In genomic region chr2:240438810-240439697, GRCh38 we compare ENCODE assay signal across 12 cellular contexts. TPM values are rescaled to one million over a fixed set of nuclear protein-coding genes. Genes with fewer than 3 reads are reported as not detected.
DNase-seq lines count a peak whose midpoint lies in the region; ATAC-seq and TF ChIP-seq lines count a peak whose summit lies in the region.
"Had no signal": no experiment of that assay in that cellular context is flagged by ENCODE, and none has a peak within 500 bp of the region (broad histone marks: within the 10 kb centered on the region; RNA-seq: fewer than 3 reads in every experiment).

No MANE protein-coding gene starts in this region.

- in situ Hi-C loops in mammary epithelial cell (cut with MboI; ENCODE audit: low sequenced_read_pairs in 2 of 2) = loop anchor here (5.0 to 10.0 kb wide), 3 partner anchors 64 to 287 kb away; no protein-coding TSS in a partner anchor

- no peaks in the 10 kb centered on the region for H4K20me1 ChIP-seq in mammary epithelial cell (ENCODE audit: insufficient read depth, low read length)

- no peak for TF ChIP-seq POLR2A in breast epithelium (IDR thresholded peaks at IDR 0.05)
- no peak for TF ChIP-seq POLR2A in heart left ventricle (IDR thresholded peaks at IDR 0.05)
- no peak for TF ChIP-seq POLR2A in ovary (IDR thresholded peaks at IDR 0.05)

- no peak overlapping the region for H3K27ac Mint-ChIP-seq in stimulated activated naive B cell treated with anti-CD40 and anti-IgM and Interleukin-4, amounts not matched to agents 10 μg/mL and 1 μg/mL and 100 μg/mL, for 72 hours
- H3K27ac Mint-ChIP-seq: stimulated activated naive CD8-positive, alpha-beta T cell treated with anti-CD3 and anti-CD28 coated beads, Interleukin-15, Interleukin-2, amounts not matched to agents 100 ng/mL and 50 ng/mL, for 24 hours had no signal

- dilution Hi-C loops in mammary epithelial cell (cut with HindIII; ENCODE audit: low sequenced_read_pairs) = loop anchor here (10.0 kb wide), 1 partner anchor 204 kb away; no protein-coding TSS in a partner anchor

- peaks cover 12 to 29% of the 10 kb centered on the region in 2 donors for H3K4me1 Mint-ChIP-seq in stimulated activated naive B cell treated with anti-CD40 and anti-IgM and Interleukin-4, amounts not matched to agents 10 μg/mL and 1 μg/mL and 100 μg/mL, for 72 hours

- CTCF ChIA-PET in mammary epithelial cell (lab: Charles Lee; ENCODE audit: low non-redundant PET) = interaction anchor here (0.6 kb wide), 2 partner anchors 170 to 183 kb away, joined by 3 read pairs; no protein-coding TSS in a partner anchor

- peaks cover 90% of the 10 kb centered on the region for H3K79me2 ChIP-seq in mammary epithelial cell (ENCODE audit: insufficient read depth, low read length)

- no peak for TF ChIP-seq CTCF in mammary epithelial cell (conservative IDR thresholded peaks at IDR 0.05 in 1 of 2, IDR thresholded peaks at IDR 0.05 in 1 of 2; ENCODE audit: extremely low read depth in 1 of 2, insufficient read depth in 1 of 2, low read depth in 1 of 2, low read length in 2 of 2)
- no peak for TF ChIP-seq CTCF in breast epithelium (IDR thresholded peaks at IDR 0.05)
- TF ChIP-seq CTCF in heart left ventricle (IDR thresholded peaks at IDR 0.05) = no peak
- TF ChIP-seq CTCF in ovary (IDR thresholded peaks at IDR 0.05) = no peak

- H3K4me3 ChIP-seq in mammary epithelial cell (replicated peaks in 1 of 3; ENCODE audit: insufficient read depth in 1 of 3, low read depth in 2 of 3, low read length in 3 of 3) = peak overlapping the region; percentile 11 to 74 (median 71)
- peak overlapping the region in 1 of 3 donors; percentile 90 for H3K4me3 ChIP-seq in breast epithelium
- no peak overlapping the region for H3K4me3 ChIP-seq in heart left ventricle
- no peak overlapping the region for H3K4me3 ChIP-seq in ovary
- H3K4me3 ChIP-seq: K562 had no signal

- no peaks in the 10 kb centered on the region for H3K9me3 Mint-ChIP-seq in stimulated activated naive B cell treated with anti-CD40 and anti-IgM and Interleukin-4, amounts not matched to agents 10 μg/mL and 1 μg/mL and 100 μg/mL, for 72 hours
- H3K9me3 Mint-ChIP-seq: immature natural killer cell; stimulated activated naive CD8-positive, alpha-beta T cell treated with anti-CD3 and anti-CD28 coated beads, Interleukin-15, Interleukin-2, amounts not matched to agents 100 ng/mL and 50 ng/mL, for 24 hours had no signal

- peak overlapping the region; percentile 6 for H3K27ac ChIP-seq in mammary epithelial cell (ENCODE audit: insufficient read depth, low read depth, low read length)
- no peak overlapping the region for H3K27ac ChIP-seq in breast epithelium
- H3K27ac ChIP-seq in heart left ventricle = peak overlapping the region in 10 of 12 donors; percentile 16 to 97 (median 60)
- H3K27ac ChIP-seq in ovary = no peak overlapping the region

- no peak for TF ChIP-seq EP300 in ovary (IDR thresholded peaks at IDR 0.05)

- no TSS peak for BruUV-seq in mammary epithelial cell (replicated peaks; lab: Mats Ljungman, UMichigan)

- peaks cover 20 to 35% of the 10 kb centered on the region in 2 donors for H3K27me3 Mint-ChIP-seq in stimulated activated naive B cell treated with anti-CD40 and anti-IgM and Interleukin-4, amounts not matched to agents 10 μg/mL and 1 μg/mL and 100 μg/mL, for 72 hours

- intact Hi-C loops in mammary epithelial cell (cut with micrococcal nuclease) (loop anchor here (1.0 to 10.0 kb wide), 7 partner anchors 58 to 377 kb away; partner anchors contain the start of genes DUSP28 and RNPEPL1), breast epithelium (cut with DNase I; ENCODE audit: low total_unique reads) (loop anchor here (5.0 kb wide), 1 partner anchor 207 kb away; no protein-coding TSS in a partner anchor), heart left ventricle (cut with DNase I) (loop anchor here (1.0 to 10.0 kb wide), 9 partner anchors 64 to 290 kb away; no protein-coding TSS in a partner anchor), ovary (cut with DNase I) (loop anchor here (1.0 to 5.0 kb wide), 3 partner anchors 123 to 207 kb away; partner anchors contain the start of gene DUSP28 (in 1 of the 4))

- no peaks in the 10 kb centered on the region for H3K36me3 Mint-ChIP-seq in stimulated activated naive B cell treated with anti-CD40 and anti-IgM and Interleukin-4, amounts not matched to agents 10 μg/mL and 1 μg/mL and 100 μg/mL, for 72 hours
- H3K36me3 Mint-ChIP-seq: immature natural killer cell had no signal

- peak overlapping the region; percentile 34 for H3K9ac ChIP-seq in mammary epithelial cell (ENCODE audit: insufficient read depth, low read length)

- 31% methylated on average over 21 of the region's 25 CpGs for WGBS in mammary epithelial cell (ENCODE audit: low coverage, missing lambda C conversion rate)
- 68 to 78% (median 75%) methylated on average over 14 to 25 of the region's 25 CpGs for WGBS in heart left ventricle, 4 donors
- 84 to 87% (median 86%) methylated on average over 22 to 25 of the region's 25 CpGs for WGBS in ovary, 3 donors

- H2AFZ ChIP-seq in mammary epithelial cell (ENCODE audit: low read depth, low read length) = no peak overlapping the region

- H3K4me3 Mint-ChIP-seq in stimulated activated naive B cell treated with anti-CD40 and anti-IgM and Interleukin-4, amounts not matched to agents 10 μg/mL and 1 μg/mL and 100 μg/mL, for 72 hours = no peak overlapping the region
- H3K4me3 Mint-ChIP-seq: immature natural killer cell; stimulated activated naive CD8-positive, alpha-beta T cell treated with anti-CD3 and anti-CD28 coated beads, Interleukin-15, Interleukin-2, amounts not matched to agents 100 ng/mL and 50 ng/mL, for 24 hours had no signal

- DNase-seq in mammary epithelial cell (peak; percentile 35), breast epithelium (ENCODE audit: low spot score in 2 of 2) (no peak), heart left ventricle (peak in 3 of 5 donors; percentile 52 to 79 (median 73)), ovary (peak in 4 of 5 donors; percentile 25 to 44 (median 32)), AG08396 (ENCODE audit: low spot score) (no peak), NCI-H748 treated with DMSO at 0.1 percent for 48 hours (lab: John Stamatoyannopoulos, UW) (no peak)
- DNase-seq in stimulated activated naive B cell treated with anti-CD40 and anti-IgM and Interleukin-4, amounts not matched to agents 10 μg/mL and 1 μg/mL and 100 μg/mL, for 72 hours = no peak

- ATAC-seq in heart left ventricle = peak in 3 of 4 donors; percentile 4 to 52 (median 9)
- ATAC-seq in stimulated activated naive B cell treated with anti-CD40 and anti-IgM and Interleukin-4, amounts not matched to agents 10 μg/mL and 1 μg/mL and 100 μg/mL, for 72 hours (replicated peaks) = no peak
- ATAC-seq in HG03457 (IDR thresholded peaks at IDR 0.05; ENCODE audit: unreplicated experiment) = no peak

- H3K27me3 ChIP-seq in mammary epithelial cell (ENCODE audit: insufficient read depth, low read length) (no peaks in the 10 kb centered on the region), breast epithelium (no peaks in the 10 kb centered on the region), heart left ventricle (peaks cover 0 to 30% (median 4%) of the 10 kb centered on the region in 9 donors), ovary (no peaks in the 10 kb centered on the region)

- H3K4me2 ChIP-seq in mammary epithelial cell (ENCODE audit: insufficient read depth, low read depth, low read length) = peak overlapping the region; percentile 90

- H3K36me3 ChIP-seq in mammary epithelial cell (ENCODE audit: insufficient read depth, low read length) (no peaks in the 10 kb centered on the region), breast epithelium (no peaks in the 10 kb centered on the region), heart left ventricle (no peaks in the 10 kb centered on the region), ovary (no peaks in the 10 kb centered on the region)

- H3K4me1 ChIP-seq in mammary epithelial cell (ENCODE audit: insufficient read depth, low read length) (peaks cover 67% of the 10 kb centered on the region), breast epithelium (peaks cover 13 to 16% of the 10 kb centered on the region in 2 donors), heart left ventricle (peaks cover 0 to 68% (median 31%) of the 10 kb centered on the region in 12 donors), ovary (ENCODE audit: insufficient read depth) (peaks cover 16% of the 10 kb centered on the region)

- no peaks in the 10 kb centered on the region for H3K9me3 ChIP-seq in mammary epithelial cell (replicated peaks; ENCODE audit: insufficient read depth, low read length)
- H3K9me3 ChIP-seq in breast epithelium = no peaks in the 10 kb centered on the region
- no peaks in the 10 kb centered on the region for H3K9me3 ChIP-seq in heart left ventricle
- no peaks in the 10 kb centered on the region for H3K9me3 ChIP-seq in ovary
- H3K9me3 ChIP-seq: Caco-2 had no signal

RNA-seq across cellular contexts. Expression of gene GPC1, which starts 3.6 kb away (rescaled TPM):
- total RNA-seq in mammary epithelial cell = 100 to 1,000 TPM; 238 to 266 TPM
- polyA plus RNA-seq in mammary epithelial cell = 178 TPM
- 84.2 TPM for polyA minus RNA-seq in mammary epithelial cell
- 10 to 100 TPM; 13.8 to 56.3 (median 21.0) TPM for total RNA-seq in breast epithelium
- 100 to 1,000 TPM; 131 to 316 (median 193) TPM for total RNA-seq in heart left ventricle
- polyA plus RNA-seq in heart left ventricle = 100 to 1,000 TPM; 134 to 209 TPM
- total RNA-seq in ovary = 100 to 1,000 TPM in 1 of 7 donors, 10 to 100 TPM in 6; 27.2 to 149 (median 73.3) TPM
- polyA plus RNA-seq in ovary = 10 to 100 TPM in 1 of 2 donors, 1 to 10 TPM in 1; 2.9 to 63.3 TPM
- polyA plus RNA-seq: immature natural killer cell had no signal

Comparison
In these comparisons a context has a peak if more than half of its experiments do, and no peak if none do; other contexts are left out.
1. DNase-seq: peak in mammary epithelial cell (single experiment), heart left ventricle (3 of 5) and ovary (4 of 5); none in breast epithelium (0 of 2), AG08396 (single experiment), stimulated activated naive B cell treated with anti-CD40 and anti-IgM and Interleukin-4, amounts not matched to agents 10 μg/mL and 1 μg/mL and 100 μg/mL, for 72 hours (single experiment) and NCI-H748 treated with DMSO at 0.1 percent for 48 hours (single experiment).
2. H3K27ac ChIP-seq: peak in mammary epithelial cell (single experiment) and heart left ventricle (10 of 12); none in breast epithelium (0 of 2) and ovary (0 of 2).
3. H3K4me3 ChIP-seq: peak in mammary epithelial cell (3 of 3); none in heart left ventricle (0 of 12) and ovary (single experiment).
4. ATAC-seq: peak in heart left ventricle (3 of 4); none in stimulated activated naive B cell treated with anti-CD40 and anti-IgM and Interleukin-4, amounts not matched to agents 10 μg/mL and 1 μg/mL and 100 μg/mL, for 72 hours (0 of 2) and HG03457 (single experiment).